22 cellular contexts compared by ENCODE assay signal in genomic region chr11:123085497-123085896, GRCh38.
"Had no signal": no experiment of that assay in that cellular context is flagged by ENCODE, and none has a peak within 500 bp of the region (broad histone marks: within the 10 kb centered on the region; RNA-seq: fewer than 3 reads in every experiment).

No MANE protein-coding gene starts in this region.

- DNase-seq: activated B cell treated with CpG ODN at 0.5 μM for 24 hours; activated CD4-positive, alpha-beta memory T cell treated with anti-CD3 and anti-CD28 coated beads for 36 hours; activated CD8-positive, alpha-beta memory T cell treated with anti-CD3 and anti-CD28 coated beads, Interleukin-2, amount 50 U/mL, for 4 hours; activated T-cell treated with anti-CD3 and anti-CD28 coated beads, Interleukin-2, amount 50 U/mL, for 1 hour; body of pancreas; dermis blood vessel endothelial cell; effector CD4-positive, alpha-beta T cell; foreskin keratinocyte; heart right ventricle; ovary; sigmoid colon; small intestine; stimulated activated CD4-positive, alpha-beta T cell treated with anti-CD3 and anti-CD28 coated beads, Interleukin-4, amount 100 ng/mL, for 24 hours; stimulated activated naive CD8-positive, alpha-beta T cell treated with anti-CD3 and anti-CD28 coated beads, Interleukin-15, amount 100 ng/mL, for 72 hours; SW 1271; uterus had no signal

- H3K27me3 ChIP-seq: body of pancreas, esophagus muscularis mucosa, foreskin keratinocyte, heart right ventricle, ovary, sigmoid colon, uterus had no signal

- H3K27me3 Mint-ChIP-seq: activated B cell treated with CpG ODN at 0.5 μM for 24 hours; activated CD4-positive, alpha-beta memory T cell treated with anti-CD3 and anti-CD28 coated beads for 36 hours; activated naive CD8-positive, alpha-beta T cell; stimulated activated memory B cell treated with anti-CD40 and anti-IgM and Interleukin-4, amounts not matched to agents 10 μg/mL and 1 μg/mL and 100 μg/mL, for 72 hours; stimulated activated naive CD8-positive, alpha-beta T cell treated with anti-CD3 and anti-CD28 coated beads, Interleukin-15, amount 100 ng/mL, for 72 hours; type B pancreatic cell had no signal

- H3K9me3 Mint-ChIP-seq: activated B cell treated with CpG ODN at 0.5 μM for 24 hours; activated CD4-positive, alpha-beta memory T cell treated with anti-CD3 and anti-CD28 coated beads for 36 hours; stimulated activated naive CD8-positive, alpha-beta T cell treated with anti-CD3 and anti-CD28 coated beads, Interleukin-15, amount 100 ng/mL, for 72 hours had no signal

- H3K9me3 ChIP-seq: body of pancreas, esophagus muscularis mucosa, ovary, prostate gland, sigmoid colon, uterus had no signal

- H3K36me3 Mint-ChIP-seq: activated CD4-positive, alpha-beta memory T cell treated with anti-CD3 and anti-CD28 coated beads for 36 hours; stimulated activated memory B cell treated with anti-CD40 and anti-IgM and Interleukin-4, amounts not matched to agents 10 μg/mL and 1 μg/mL and 100 μg/mL, for 72 hours had no signal

- FAIRE-seq: colon, small intestine had no signal

- ATAC-seq: body of pancreas; foreskin keratinocyte; heart right ventricle; stimulated activated memory B cell treated with anti-CD40 and anti-IgM and Interleukin-4, amounts not matched to agents 10 μg/mL and 1 μg/mL and 100 μg/mL, for 72 hours; stimulated activated naive CD8-positive, alpha-beta T cell treated with anti-CD3 and anti-CD28 coated beads, Interleukin-15, amount 100 ng/mL, for 72 hours had no signal

- H3K36me3 ChIP-seq: heart right ventricle, ovary, prostate gland, uterus had no signal

- H3K27ac ChIP-seq: body of pancreas, foreskin keratinocyte, ovary, prostate gland, uterus had no signal

- H3K4me3 ChIP-seq: body of pancreas, esophagus muscularis mucosa, heart right ventricle, ovary, prostate gland, sigmoid colon, uterus had no signal

- H3K4me3 Mint-ChIP-seq: activated B cell treated with CpG ODN at 0.5 μM for 24 hours; activated CD4-positive, alpha-beta memory T cell treated with anti-CD3 and anti-CD28 coated beads for 36 hours; activated naive CD8-positive, alpha-beta T cell; stimulated activated memory B cell treated with anti-CD40 and anti-IgM and Interleukin-4, amounts not matched to agents 10 μg/mL and 1 μg/mL and 100 μg/mL, for 72 hours; stimulated activated naive CD8-positive, alpha-beta T cell treated with anti-CD3 and anti-CD28 coated beads, Interleukin-15, amount 100 ng/mL, for 72 hours; type B pancreatic cell had no signal

- H3K27ac Mint-ChIP-seq: activated B cell treated with CpG ODN at 0.5 μM for 24 hours; stimulated activated memory B cell treated with anti-CD40 and anti-IgM and Interleukin-4, amounts not matched to agents 10 μg/mL and 1 μg/mL and 100 μg/mL, for 72 hours; stimulated activated naive CD8-positive, alpha-beta T cell treated with anti-CD3 and anti-CD28 coated beads, Interleukin-15, amount 100 ng/mL, for 72 hours; type B pancreatic cell had no signal

- H3K4me1 Mint-ChIP-seq: activated B cell treated with CpG ODN at 0.5 μM for 24 hours; stimulated activated memory B cell treated with anti-CD40 and anti-IgM and Interleukin-4, amounts not matched to agents 10 μg/mL and 1 μg/mL and 100 μg/mL, for 72 hours had no signal

- H3K4me1 ChIP-seq: prostate gland, uterus had no signal
